Comparison of ENCODE assay signal across 17 cellular contexts in the genomic region with DNA sequence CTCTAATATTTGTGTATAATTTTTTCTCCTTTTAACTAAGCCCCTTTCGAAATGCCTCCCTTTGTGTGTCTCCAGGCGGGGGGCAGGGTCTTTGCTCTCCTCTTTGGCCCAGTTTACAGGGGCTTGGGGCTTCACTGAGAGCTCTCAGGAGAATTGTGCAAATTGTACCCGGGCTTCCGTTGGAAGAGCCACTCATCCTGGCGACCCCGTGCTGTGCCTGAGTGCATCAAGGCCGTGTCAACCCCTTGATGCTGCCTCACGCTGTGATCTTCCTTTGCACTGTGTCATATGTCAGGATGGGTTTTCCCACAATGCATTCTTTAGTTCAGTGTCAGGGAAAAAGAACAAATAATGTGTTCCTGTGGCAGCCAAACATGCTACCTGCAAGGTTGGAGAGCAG.
DNase-seq lines count a peak whose midpoint lies in the region; ATAC-seq and TF ChIP-seq lines count a peak whose summit lies in the region.
"Had no signal": no experiment of that assay in that cellular context is flagged by ENCODE, and none has a peak within 500 bp of the region (broad histone marks: within the 10 kb centered on the region; RNA-seq: fewer than 3 reads in every experiment).

No MANE protein-coding gene starts in this region.

- H3K4me3 Mint-ChIP-seq in endodermal cell (no peak overlapping the region), neural progenitor cell (peak overlapping the region; percentile 71)
- H3K4me3 Mint-ChIP-seq: central memory CD8-positive, alpha-beta T cell had no signal

- peak overlapping the region; percentile 8 for H2AFZ ChIP-seq in neural progenitor cell (replicated peaks)

- ATAC-seq in HG02938 (IDR thresholded peaks at IDR 0.05; ENCODE audit: unreplicated experiment): no peak

- no peaks in the 10 kb centered on the region for H3K36me3 Mint-ChIP-seq in endodermal cell (ENCODE audit: low read depth)
- peaks cover 3% of the 10 kb centered on the region for H3K36me3 Mint-ChIP-seq in neural progenitor cell
- H3K36me3 Mint-ChIP-seq: CD14-positive monocyte had no signal

- H3K9me3 Mint-ChIP-seq in endodermal cell (no peaks in the 10 kb centered on the region), neural progenitor cell (peaks cover 16% of the 10 kb centered on the region)

- no peaks in the 10 kb centered on the region for H4K20me1 ChIP-seq in neural progenitor cell (ENCODE audit: low read depth)

- peaks cover 7% of the 10 kb centered on the region for H3F3A ChIP-seq in neural progenitor cell (ENCODE audit: low read depth)

- H3K27ac ChIP-seq in endodermal cell (ENCODE audit: low read depth, low read length) (peak overlapping the region; percentile 54), neural progenitor cell (no peak overlapping the region)
- H3K27ac ChIP-seq: 22Rv1, thoracic aorta had no signal

- H3K4me3 ChIP-seq in endodermal cell (ENCODE audit: low read length) (no peak overlapping the region), neural progenitor cell (peak overlapping the region; percentile 2)
- H3K4me3 ChIP-seq: thoracic aorta had no signal

- H3K27me3 Mint-ChIP-seq in endodermal cell (ENCODE audit: insufficient read depth): no peaks in the 10 kb centered on the region
- peaks cover 2% of the 10 kb centered on the region for H3K27me3 Mint-ChIP-seq in neural progenitor cell (ENCODE audit: insufficient read depth, low read depth)

- H3K4me1 ChIP-seq in endodermal cell (ENCODE audit: control insufficient read depth, insufficient read depth, low read length) (peaks cover 3% of the 10 kb centered on the region), neural progenitor cell (peaks cover 23% of the 10 kb centered on the region)

- H3K79me2 ChIP-seq in neural progenitor cell (ENCODE audit: low read depth): no peaks in the 10 kb centered on the region

- H3K9ac ChIP-seq in endodermal cell (ENCODE audit: extremely low read depth, low read length, poor library complexity, severe bottlenecking) (no peak overlapping the region), neural progenitor cell (no peak overlapping the region)

- H3K27me3 ChIP-seq in endodermal cell (ENCODE audit: control insufficient read depth, insufficient read depth, low read length, poor library complexity, severe bottlenecking) (no peaks in the 10 kb centered on the region), neural progenitor cell (no peaks in the 10 kb centered on the region)

- H3K36me3 ChIP-seq in endodermal cell (ENCODE audit: control insufficient read depth, insufficient read depth, low read length) (no peaks in the 10 kb centered on the region), neural progenitor cell (no peaks in the 10 kb centered on the region)
- H3K36me3 ChIP-seq: thoracic aorta had no signal

- DNase-seq in DMS153 (lab: John Stamatoyannopoulos, UW): peak; percentile 6
- DNase-seq in DMS153 treated with DMSO at 0.1 percent for 48 hours (lab: John Stamatoyannopoulos, UW; ENCODE audit: unreplicated experiment): no peak
- peak; percentile 50 for DNase-seq in NCI-H2107 (lab: John Stamatoyannopoulos, UW)
- DNase-seq in endodermal cell: peak; percentile 79
- DNase-seq in neural progenitor cell (ENCODE audit: low spot score): peak; percentile 69
- no peak for DNase-seq in NCI-H2081 (lab: John Stamatoyannopoulos, UW)
- DNase-seq in NOMO-1 treated with dmso at 0.1 percent for 144 hours (lab: John Stamatoyannopoulos, UW; ENCODE audit: unreplicated experiment): no peak
- DNase-seq: DND-41; foreskin melanocyte; mesenchymal stem cell; NCI-H446; stimulated activated CD4-positive, alpha-beta T cell treated with anti-CD3 and anti-CD28 coated beads, Interleukin-4, amount 100 ng/mL, for 24 hours had no signal

- H3K9me3 ChIP-seq in endodermal cell (ENCODE audit: control insufficient read depth, low read length) (no peaks in the 10 kb centered on the region), neural progenitor cell (ENCODE audit: low read depth) (no peaks in the 10 kb centered on the region)
- H3K9me3 ChIP-seq: thoracic aorta had no signal

- WGBS in endodermal cell (ENCODE audit: insufficient coverage in 1 of 2, insufficient read length in 1 of 2), 2 experiments: 16 to 24% methylated on average over 6 to 8 of the region's 8 CpGs

- TF ChIP-seq CTCF in endodermal cell (conservative IDR thresholded peaks at IDR 0.05): no peak
- TF ChIP-seq CTCF in neural progenitor cell (IDR thresholded peaks at IDR 0.05): no peak

- H3K27ac Mint-ChIP-seq in endodermal cell: no peak overlapping the region
- H3K27ac Mint-ChIP-seq in neural progenitor cell: peak overlapping the region; percentile 99
- H3K27ac Mint-ChIP-seq: CD14-positive monocyte had no signal

- H3K4me1 Mint-ChIP-seq in endodermal cell (peaks cover 20% of the 10 kb centered on the region), neural progenitor cell (peaks cover 38% of the 10 kb centered on the region)
- H3K4me1 Mint-ChIP-seq: CD14-positive monocyte; central memory CD8-positive, alpha-beta T cell had no signal

- peak overlapping the region; percentile 60 for H3K4me2 ChIP-seq in neural progenitor cell

Comparison
In these comparisons a context has a peak if more than half of its experiments do, and no peak if none do; other contexts are left out.
1. DNase-seq: peak in DMS153 (single experiment), NCI-H2107 (single experiment), endodermal cell (single experiment) and neural progenitor cell (single experiment); none in DMS153 treated with DMSO at 0.1 percent for 48 hours (single experiment), NCI-H2081 (0 of 2) and NOMO-1 treated with dmso at 0.1 percent for 144 hours (single experiment).